ENCODE assay signal across 13 cellular contexts in the genomic region with DNA sequence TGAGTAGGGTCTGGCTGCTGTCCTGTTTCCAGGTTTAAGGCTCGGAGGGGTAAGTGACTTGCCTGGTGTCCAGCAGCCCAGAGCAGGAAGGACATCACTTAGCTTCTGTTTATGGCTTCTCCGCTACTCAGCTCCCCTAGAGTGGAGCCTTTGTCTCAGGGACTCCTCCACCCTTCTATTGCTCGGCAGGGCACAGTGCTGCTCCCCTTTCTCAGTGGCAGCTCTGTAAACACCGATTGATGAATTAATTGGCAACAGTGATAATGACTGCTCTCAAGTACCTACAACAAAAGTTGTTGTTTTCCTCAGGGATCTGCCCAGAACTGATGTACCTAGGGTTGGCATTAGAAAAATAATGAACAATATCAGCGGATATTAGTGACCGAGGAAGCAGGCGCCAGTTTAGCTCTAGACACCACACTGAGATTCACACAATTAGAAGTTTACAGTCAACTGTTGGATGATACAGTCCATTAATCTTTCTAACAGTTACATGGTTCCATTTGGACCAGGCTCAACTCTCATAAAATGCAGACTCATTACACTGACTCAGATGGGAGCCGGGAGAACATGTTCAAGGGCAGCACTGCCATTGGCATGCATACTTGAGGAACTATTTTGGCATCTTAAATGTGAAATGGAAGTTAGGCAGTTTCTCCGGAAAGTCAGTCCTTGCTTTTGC.
DNase-seq lines count a peak whose midpoint lies in the region; ATAC-seq and TF ChIP-seq lines count a peak whose summit lies in the region.
"Had no signal": no experiment of that assay in that cellular context is flagged by ENCODE, and none has a peak within 500 bp of the region (broad histone marks: within the 10 kb centered on the region; RNA-seq: fewer than 3 reads in every experiment).

No MANE protein-coding gene starts in this region.

- H3K9me3 ChIP-seq in skeletal muscle tissue (ENCODE audit: control insufficient read depth in 3 of 3, low read length in 3 of 3): no peaks in the 10 kb centered on the region

- peaks cover 0 to 13% (median 7%) of the 10 kb centered on the region in 3 donors for H3K4me1 ChIP-seq in skeletal muscle tissue (ENCODE audit: control insufficient read depth in 3 of 3, insufficient read depth in 3 of 3, low read length in 3 of 3)

- H3K27me3 ChIP-seq in skeletal muscle tissue (ENCODE audit: control insufficient read depth in 3 of 3, insufficient read depth in 3 of 3, low read length in 3 of 3): peaks cover 0 to 2% (median 0%) of the 10 kb centered on the region in 3 donors

- no peaks in the 10 kb centered on the region for H3K36me3 ChIP-seq in skeletal muscle tissue (ENCODE audit: control insufficient read depth in 3 of 3, insufficient read depth in 3 of 3, low read length in 3 of 3)

- no peak overlapping the region for H3K9ac ChIP-seq in skeletal muscle tissue (ENCODE audit: low read depth in 1 of 3, low read length in 3 of 3)

- no peak overlapping the region for H3K4me3 ChIP-seq in fibroblast of mammary gland (ENCODE audit: control insufficient read depth, low read depth, low read length)
- H3K4me3 ChIP-seq in skeletal muscle tissue (ENCODE audit: low read length in 3 of 3): peak overlapping the region in 1 of 3 donors; percentile 12
- H3K4me3 ChIP-seq: SK-N-MC had no signal

- DNase-seq in NCI-H345 (lab: John Stamatoyannopoulos, UW) (peak; percentile 76), NCI-H345 treated with DMSO at 0.1 percent for 48 hours (lab: John Stamatoyannopoulos, UW; ENCODE audit: unreplicated experiment) (no peak), NCI-H2196 treated with DMSO at 0.1 percent for 48 hours (lab: John Stamatoyannopoulos, UW; ENCODE audit: unreplicated experiment) (peak; percentile 68), fibroblast of mammary gland (ENCODE audit: low read depth) (peak; percentile 87)
- no peak for DNase-seq in activated T-helper 2 cell treated with anti-CD3 and anti-CD28 coated beads, Interferon-gamma antibody, Interleukin-2, Interleukin-4, amounts not matched to agents 10 μg/mL and 5 μg/mL and 100 μg/mL, durations not matched to agents 14 hours and 24 hours and 36 hours (ENCODE audit: low spot score)
- DNase-seq: activated CD4-positive, alpha-beta T cell treated with anti-CD3 and anti-CD28 coated beads, Interleukin-2, amount 50 U/mL, for 1 hour; naive thymus-derived CD8-positive, alpha-beta T cell; NCI-H226 had no signal

- H3K36me3 Mint-ChIP-seq in activated T-helper 2 cell treated with anti-CD3 and anti-CD28 coated beads, Interferon-gamma antibody, Interleukin-2, Interleukin-4, amounts not matched to agents 10 μg/mL and 5 μg/mL and 100 μg/mL, durations not matched to agents 14 hours and 24 hours and 36 hours (ENCODE audit: low read depth): no peaks in the 10 kb centered on the region
- H3K36me3 Mint-ChIP-seq: activated naive CD4-positive, alpha-beta T cell treated with anti-CD3 and anti-CD28 coated beads, Interleukin-2, amount 50 U/mL, for 72 hours; naive thymus-derived CD8-positive, alpha-beta T cell had no signal

- H3K9me3 Mint-ChIP-seq in activated T-helper 2 cell treated with anti-CD3 and anti-CD28 coated beads, Interferon-gamma antibody, Interleukin-2, Interleukin-4, amounts not matched to agents 10 μg/mL and 5 μg/mL and 100 μg/mL, durations not matched to agents 14 hours and 24 hours and 36 hours: no peaks in the 10 kb centered on the region
- H3K9me3 Mint-ChIP-seq: activated naive CD4-positive, alpha-beta T cell treated with anti-CD3 and anti-CD28 coated beads, Interleukin-2, amount 50 U/mL, for 72 hours; naive thymus-derived CD8-positive, alpha-beta T cell had no signal

- H3K4me3 Mint-ChIP-seq in activated T-helper 2 cell treated with anti-CD3 and anti-CD28 coated beads, Interferon-gamma antibody, Interleukin-2, Interleukin-4, amounts not matched to agents 10 μg/mL and 5 μg/mL and 100 μg/mL, durations not matched to agents 14 hours and 24 hours and 36 hours (ENCODE audit: low read depth): no peak overlapping the region
- H3K4me3 Mint-ChIP-seq: naive thymus-derived CD8-positive, alpha-beta T cell had no signal

- ATAC-seq in HG03439 (IDR thresholded peaks at IDR 0.05; ENCODE audit: unreplicated experiment) (no peak), HG03571 (IDR thresholded peaks at IDR 0.05; ENCODE audit: unreplicated experiment) (no peak)
- ATAC-seq: activated naive CD4-positive, alpha-beta T cell treated with anti-CD3 and anti-CD28 coated beads, Interleukin-2, amount 50 U/mL, for 72 hours; naive thymus-derived CD8-positive, alpha-beta T cell had no signal

- H3K4me1 Mint-ChIP-seq in activated T-helper 2 cell treated with anti-CD3 and anti-CD28 coated beads, Interferon-gamma antibody, Interleukin-2, Interleukin-4, amounts not matched to agents 10 μg/mL and 5 μg/mL and 100 μg/mL, durations not matched to agents 14 hours and 24 hours and 36 hours (ENCODE audit: low read depth): no peaks in the 10 kb centered on the region
- H3K4me1 Mint-ChIP-seq: naive thymus-derived CD8-positive, alpha-beta T cell had no signal

- intact Hi-C loops in activated T-helper 2 cell treated with anti-CD3 and anti-CD28 coated beads, Interferon-gamma antibody, Interleukin-2, Interleukin-4, amounts not matched to agents 10 μg/mL and 5 μg/mL and 100 μg/mL, durations not matched to agents 14 hours and 24 hours and 36 hours (cut with micrococcal nuclease): no loop called here

- TF ChIP-seq CTCF in fibroblast of mammary gland (conservative IDR thresholded peaks at IDR 0.05; ENCODE audit: control insufficient read depth, insufficient read depth, low read depth, low read length): no peak

- H3K27me3 Mint-ChIP-seq in activated T-helper 2 cell treated with anti-CD3 and anti-CD28 coated beads, Interferon-gamma antibody, Interleukin-2, Interleukin-4, amounts not matched to agents 10 μg/mL and 5 μg/mL and 100 μg/mL, durations not matched to agents 14 hours and 24 hours and 36 hours (ENCODE audit: low read depth): peaks cover 17% of the 10 kb centered on the region

- no peak overlapping the region for H3K27ac Mint-ChIP-seq in activated T-helper 2 cell treated with anti-CD3 and anti-CD28 coated beads, Interferon-gamma antibody, Interleukin-2, Interleukin-4, amounts not matched to agents 10 μg/mL and 5 μg/mL and 100 μg/mL, durations not matched to agents 14 hours and 24 hours and 36 hours

- peak overlapping the region; percentile 7 for H3K27ac ChIP-seq in skeletal muscle tissue (ENCODE audit: low read depth, low read length)
- H3K27ac ChIP-seq: SK-N-MC had no signal

Comparison
In these comparisons a context has a peak if more than half of its experiments do, and no peak if none do; other contexts are left out.
1. DNase-seq: peak in NCI-H345 (single experiment), NCI-H2196 treated with DMSO at 0.1 percent for 48 hours (single experiment) and fibroblast of mammary gland (single experiment); none in NCI-H345 treated with DMSO at 0.1 percent for 48 hours (single experiment) and activated T-helper 2 cell treated with anti-CD3 and anti-CD28 coated beads, Interferon-gamma antibody, Interleukin-2, Interleukin-4, amounts not matched to agents 10 μg/mL and 5 μg/mL and 100 μg/mL, durations not matched to agents 14 hours and 24 hours and 36 hours (single experiment).